In genomic region chr20:52798124-52798523, GRCh38 we compare ENCODE assay signal across 28 cellular contexts.
"Had no signal": no experiment of that assay in that cellular context is flagged by ENCODE, and none has a peak within 500 bp of the region (broad histone marks: within the 10 kb centered on the region; RNA-seq: fewer than 3 reads in every experiment).

No MANE protein-coding gene starts in this region.

- H3K4me1 ChIP-seq: ascending aorta, breast epithelium, esophagus squamous epithelium, gastroesophageal sphincter had no signal

- ATAC-seq: activated CD4-positive, alpha-beta T cell treated with anti-CD3 and anti-CD28 coated beads for 36 hours; activated CD8-positive, alpha-beta memory T cell treated with anti-CD3 and anti-CD28 coated beads, Interleukin-2, amount 10 ng/mL, durations not matched to agents 7 days and 5 days; activated CD8-positive, alpha-beta T cell treated with anti-CD3 and anti-CD28 coated beads, Interleukin-2, amount 10 ng/mL, durations not matched to agents 7 days and 5 days; activated naive CD4-positive, alpha-beta T cell treated with anti-CD3 and anti-CD28 coated beads, Interleukin-2, amount 50 U/mL, for 72 hours; activated T-cell treated with anti-CD3 and anti-CD28 coated beads, Interleukin-2, amount 50 U/mL, for 72 hours; gastroesophageal sphincter; heart right ventricle had no signal

- H3K36me3 ChIP-seq: ascending aorta, breast epithelium, esophagus squamous epithelium, gastroesophageal sphincter, heart right ventricle had no signal

- DNase-seq: activated CD4-positive, alpha-beta memory T cell treated with anti-CD3 and anti-CD28 coated beads for 36 hours; activated CD4-positive, alpha-beta T cell treated with anti-CD3 and anti-CD28 coated beads for 36 hours; activated CD4-positive, alpha-beta T cell treated with anti-CD3 and anti-CD28 coated beads, Interleukin-2, amount 10 ng/mL, durations not matched to agents 24 days and 14 days; activated CD4-positive, CD25-positive, alpha-beta regulatory T cell; activated CD4-positive, CD25-positive, alpha-beta regulatory T cell treated with anti-CD3 and anti-CD28 coated beads, Interleukin-2, amount 50 U/mL, for 72 hours; activated CD8-positive, alpha-beta memory T cell treated with anti-CD3 and anti-CD28 coated beads, Interleukin-2, amount 10 ng/mL, durations not matched to agents 7 days and 5 days; activated CD8-positive, alpha-beta memory T cell treated with anti-CD3 and anti-CD28 coated beads, Interleukin-2, amount 50 U/mL, for 4 hours; activated CD8-positive, alpha-beta T cell treated with anti-CD3 and anti-CD28 coated beads, Interleukin-2, amount 10 ng/mL, durations not matched to agents 7 days and 5 days; activated gamma-delta T cell; activated naive CD4-positive, alpha-beta T cell; activated naive CD4-positive, alpha-beta T cell treated with anti-CD3 and anti-CD28 coated beads, Interleukin-2, amount 10 ng/mL, durations not matched to agents 7 days and 5 days; activated naive CD8-positive, alpha-beta T cell treated with anti-CD3 and anti-CD28 coated beads, Interleukin-2, amount 10 ng/mL, durations not matched to agents 7 days and 5 days; activated T-cell treated with anti-CD3 and anti-CD28 coated beads for 4 hours; activated T-cell treated with anti-CD3 and anti-CD28 coated beads, Interleukin-2, amount 50 U/mL, for 24 hours; activated T-cell treated with anti-CD3 and anti-CD28 coated beads, Interleukin-2, amount 50 U/mL, for 72 hours; dorsolateral prefrontal cortex; effector memory CD4-positive, alpha-beta T cell; endodermal cell; erythroblast; esophagus squamous epithelium; foreskin melanocyte; heart right ventricle; T-helper 2 cell had no signal

- H3K27ac ChIP-seq: ascending aorta, breast epithelium, coronary artery, dorsolateral prefrontal cortex, esophagus squamous epithelium, gastroesophageal sphincter, heart right ventricle had no signal

- H3K4me3 ChIP-seq: ascending aorta, breast epithelium, coronary artery, dorsolateral prefrontal cortex, esophagus squamous epithelium, gastroesophageal sphincter, heart right ventricle had no signal

- H3K27me3 ChIP-seq: ascending aorta, breast epithelium, esophagus squamous epithelium, gastroesophageal sphincter had no signal

- H3K9me3 ChIP-seq: ascending aorta, breast epithelium, esophagus squamous epithelium, gastroesophageal sphincter, heart right ventricle had no signal
